9 cellular contexts compared by ENCODE assay signal in genomic region chr1:26771285-26771642, GRCh38. TPM values are rescaled to one million over a fixed set of nuclear protein-coding genes. Genes with fewer than 3 reads are reported as not detected.
DNase-seq lines count a peak whose midpoint lies in the region; ATAC-seq and TF ChIP-seq lines count a peak whose summit lies in the region.
"Had no signal": no experiment of that assay in that cellular context is flagged by ENCODE, and none has a peak within 500 bp of the region (broad histone marks: within the 10 kb centered on the region; RNA-seq: fewer than 3 reads in every experiment).

No MANE protein-coding gene starts in this region.

- ATAC-seq in Panc1 (peak; percentile 27; the same call in 1 of the 2 replicates), esophagus mucosa (peak; percentile 60)

- no TSS peak for BruUV-seq in Panc1 (replicated peaks; lab: Mats Ljungman, UMichigan)

- no peaks in the 10 kb centered on the region for H3K27me3 ChIP-seq in CD4-positive, alpha-beta memory T cell (ENCODE audit: insufficient read depth, low read length)
- H3K27me3 ChIP-seq in Panc1 (ENCODE audit: control insufficient read depth, insufficient read depth, low read length) = no peaks in the 10 kb centered on the region
- no peaks in the 10 kb centered on the region for H3K27me3 ChIP-seq in testis

- no peak overlapping the region for H3K4me3 Mint-ChIP-seq in CD4-positive, alpha-beta memory T cell
- no peak overlapping the region for H3K4me3 Mint-ChIP-seq in osteocyte (ENCODE audit: unreplicated experiment)
- H3K4me3 Mint-ChIP-seq in endothelial cell (ENCODE audit: unreplicated experiment) = no peak overlapping the region

- H3K27ac Mint-ChIP-seq in CD4-positive, alpha-beta memory T cell = peak overlapping the region in 6 of 7 donors; percentile 57 to 86 (median 67)
- H3K27ac Mint-ChIP-seq in osteocyte (ENCODE audit: unreplicated experiment) (peak overlapping the region; percentile 74), endothelial cell (ENCODE audit: unreplicated experiment) (no peak overlapping the region)

- POLR2A ChIA-PET in CD4-positive, alpha-beta memory T cell (lab: Charles Lee; ENCODE audit: partially characterized antibody) = interaction anchor here (1.0 to 1.9 kb wide), 3 partner anchors 14 to 74 kb away, joined by 3 to 10 read pairs (median 5); partner anchors contain the start of genes ARID1A and PIGV
- POLR2A ChIA-PET in Panc1 (lab: Charles Lee) = interaction anchor here (0.6 to 1.0 kb wide), 2 partner anchors 41 to 270 kb away, joined by 3 to 5 read pairs; no protein-coding TSS in a partner anchor

- peaks cover 0 to 2% (median 0%) of the 10 kb centered on the region in 8 donors for H3K9me3 Mint-ChIP-seq in CD4-positive, alpha-beta memory T cell
- no peaks in the 10 kb centered on the region for H3K9me3 Mint-ChIP-seq in osteocyte (ENCODE audit: unreplicated experiment)
- no peaks in the 10 kb centered on the region for H3K9me3 Mint-ChIP-seq in endothelial cell (ENCODE audit: unreplicated experiment)

- in situ Hi-C loops in Panc1 (cut with HindIII; ENCODE audit: low pct_unique_long_range_greater_than_20kb, low sequenced_read_pairs) = no loop called here

- peak overlapping the region; percentile 10 for H3K27ac ChIP-seq in CD4-positive, alpha-beta memory T cell (ENCODE audit: low read depth, low read length)
- H3K27ac ChIP-seq in Panc1 (ENCODE audit: low read length) (peak overlapping the region; percentile 26; the same call in 1 of the 2 replicates), testis (no peak overlapping the region)
- H3K27ac ChIP-seq: WERI-Rb-1 had no signal

- CTCF ChIA-PET in CD4-positive, alpha-beta memory T cell (lab: Charles Lee; ENCODE audit: partially characterized antibody) = interaction anchor here (2.0 kb wide), 1 partner anchor 18 kb away, joined by 13 read pairs; no protein-coding TSS in a partner anchor
- CTCF ChIA-PET in Panc1 (lab: Charles Lee) = no interaction called here

- TF ChIP-seq POLR2A in testis (IDR thresholded peaks at IDR 0.05) = no peak

- no peak overlapping the region for H3K4me3 ChIP-seq in CD4-positive, alpha-beta memory T cell (ENCODE audit: low read length in 2 of 2)
- H3K4me3 ChIP-seq in Panc1 (ENCODE audit: low read depth in 2 of 2, low read length in 2 of 2) (no peak overlapping the region), testis (no peak overlapping the region)

- peaks cover 3% of the 10 kb centered on the region for H3K4me1 ChIP-seq in CD4-positive, alpha-beta memory T cell (ENCODE audit: insufficient read depth, low read length)
- H3K4me1 ChIP-seq in Panc1 (ENCODE audit: control insufficient read depth, insufficient read depth, low read length) = peaks cover 16% of the 10 kb centered on the region
- H3K4me1 ChIP-seq in testis = peaks cover 14% of the 10 kb centered on the region

- DNase-seq in CD4-positive, alpha-beta memory T cell = no peak
- DNase-seq in Panc1 (ENCODE audit: low read depth, low spot score) (no peak), osteocyte (ENCODE audit: extremely low spot score, unreplicated experiment) (no peak), testis (no peak), endothelial cell (ENCODE audit: low spot score) (no peak), DMS153 treated with DMSO at 0.1 percent for 48 hours (lab: John Stamatoyannopoulos, UW; ENCODE audit: unreplicated experiment) (no peak), COR-L47 (lab: John Stamatoyannopoulos, UW) (no peak)
- DNase-seq: WERI-Rb-1 had no signal

- WGBS in testis, 2 donors = 47% methylated on average over 2 to 3 of the region's 3 CpGs

- intact Hi-C loops in CD4-positive, alpha-beta memory T cell (cut with micrococcal nuclease) = no loop called here
- intact Hi-C loops in Panc1 (cut with micrococcal nuclease; ENCODE audit: unreplicated experiment) = no loop called here
- intact Hi-C loops in testis (cut with DNase I; ENCODE audit: low total_unique reads) = no loop called here

- H3K27me3 Mint-ChIP-seq in CD4-positive, alpha-beta memory T cell = no peaks in the 10 kb centered on the region
- H3K27me3 Mint-ChIP-seq in osteocyte (ENCODE audit: unreplicated experiment) = no peaks in the 10 kb centered on the region
- H3K27me3 Mint-ChIP-seq in endothelial cell (ENCODE audit: unreplicated experiment) = peaks cover 10% of the 10 kb centered on the region

- no peak for TF ChIP-seq CTCF in Panc1 (IDR thresholded peaks at IDR 0.05)
- TF ChIP-seq CTCF in osteocyte (IDR thresholded peaks at IDR 0.05) = no peak
- TF ChIP-seq CTCF in testis (IDR thresholded peaks at IDR 0.05) = no peak
- no peak for TF ChIP-seq CTCF in endothelial cell (IDR thresholded peaks at IDR 0.05; ENCODE audit: unreplicated experiment)

- H3K36me3 ChIP-seq in CD4-positive, alpha-beta memory T cell (ENCODE audit: insufficient read depth, low read length) = peaks cover 96% of the 10 kb centered on the region
- H3K36me3 ChIP-seq in Panc1 (ENCODE audit: control insufficient read depth, insufficient read depth, low read length) = peaks cover 51% of the 10 kb centered on the region
- H3K36me3 ChIP-seq in testis (ENCODE audit: low read depth, missing control alignments) = no peaks in the 10 kb centered on the region

- H3K4me1 Mint-ChIP-seq in CD4-positive, alpha-beta memory T cell = peaks cover 0 to 7% (median 3%) of the 10 kb centered on the region in 4 donors
- peaks cover 40% of the 10 kb centered on the region for H3K4me1 Mint-ChIP-seq in osteocyte (ENCODE audit: unreplicated experiment)
- no peaks in the 10 kb centered on the region for H3K4me1 Mint-ChIP-seq in endothelial cell (ENCODE audit: unreplicated experiment)

- H3K36me3 Mint-ChIP-seq in CD4-positive, alpha-beta memory T cell = peaks cover 80 to 92% of the 10 kb centered on the region in 2 donors
- H3K36me3 Mint-ChIP-seq in osteocyte (ENCODE audit: unreplicated experiment) (peaks cover 75% of the 10 kb centered on the region), endothelial cell (ENCODE audit: low read depth, unreplicated experiment) (peaks cover 84% of the 10 kb centered on the region)

- no peaks in the 10 kb centered on the region for H3K9me3 ChIP-seq in CD4-positive, alpha-beta memory T cell (ENCODE audit: control insufficient read depth in 1 of 2, low read length in 2 of 2)
- H3K9me3 ChIP-seq in Panc1 (ENCODE audit: control insufficient read depth, insufficient read depth, low read depth, low read length) (no peaks in the 10 kb centered on the region), testis (no peaks in the 10 kb centered on the region)

RNA-seq across cellular contexts. Expression of gene PIGV, which starts 16.5 kb away (rescaled TPM):
- 10 to 100 TPM; 17.7 to 18.2 TPM for total RNA-seq in CD4-positive, alpha-beta memory T cell
- 10 to 100 TPM in 1 of 2 donors, 1 to 10 TPM in 1; 7.9 to 13.2 TPM for polyA plus RNA-seq in CD4-positive, alpha-beta memory T cell
- total RNA-seq in Panc1 (2021; ENCODE audit: unreplicated experiment) = 20.1 TPM
- polyA plus RNA-seq in Panc1 (2012; ENCODE audit: insufficient read length) = 20.2 TPM
- total RNA-seq in esophagus mucosa = 9.4 TPM
- total RNA-seq in osteocyte = 14.2 TPM in 2 replicates
- total RNA-seq in testis = 10 to 100 TPM; 47.6 to 52.5 TPM
- 101 TPM for polyA plus RNA-seq in testis (ENCODE audit: insufficient read depth, low read depth, low replicate concordance)
- total RNA-seq in endothelial cell (ENCODE audit: unreplicated experiment) = 7.6 TPM

RNA-seq across cellular contexts. Expression of gene ZDHHC18, which starts 55.2 kb away (rescaled TPM):
- 10 to 100 TPM; 54.9 to 56.4 TPM for total RNA-seq in CD4-positive, alpha-beta memory T cell
- 10 to 100 TPM in 1 of 2 donors, 1 to 10 TPM in 1; 6.2 to 18.1 TPM for polyA plus RNA-seq in CD4-positive, alpha-beta memory T cell
- 45.4 TPM for total RNA-seq in Panc1 (2021; ENCODE audit: unreplicated experiment)
- polyA plus RNA-seq in Panc1 (2012; ENCODE audit: insufficient read length) = 66.3 TPM
- total RNA-seq in esophagus mucosa = 19.2 TPM
- total RNA-seq in osteocyte = 19.8 and 24.2 TPM in 2 replicates
- 10 to 100 TPM; 20.6 to 30.7 TPM for total RNA-seq in testis
- 17.9 TPM for polyA plus RNA-seq in testis (ENCODE audit: insufficient read depth, low read depth, low replicate concordance)
- total RNA-seq in endothelial cell (ENCODE audit: unreplicated experiment) = 32.4 TPM

Comparison
In these comparisons a context has a peak if more than half of its experiments do, and no peak if none do; other contexts are left out.
1. H3K27ac ChIP-seq: peak in CD4-positive, alpha-beta memory T cell (single experiment) and Panc1 (single experiment); none in testis (0 of 2).